Comparison of ENCODE assay signal across 8 cellular contexts in the genomic region with DNA sequence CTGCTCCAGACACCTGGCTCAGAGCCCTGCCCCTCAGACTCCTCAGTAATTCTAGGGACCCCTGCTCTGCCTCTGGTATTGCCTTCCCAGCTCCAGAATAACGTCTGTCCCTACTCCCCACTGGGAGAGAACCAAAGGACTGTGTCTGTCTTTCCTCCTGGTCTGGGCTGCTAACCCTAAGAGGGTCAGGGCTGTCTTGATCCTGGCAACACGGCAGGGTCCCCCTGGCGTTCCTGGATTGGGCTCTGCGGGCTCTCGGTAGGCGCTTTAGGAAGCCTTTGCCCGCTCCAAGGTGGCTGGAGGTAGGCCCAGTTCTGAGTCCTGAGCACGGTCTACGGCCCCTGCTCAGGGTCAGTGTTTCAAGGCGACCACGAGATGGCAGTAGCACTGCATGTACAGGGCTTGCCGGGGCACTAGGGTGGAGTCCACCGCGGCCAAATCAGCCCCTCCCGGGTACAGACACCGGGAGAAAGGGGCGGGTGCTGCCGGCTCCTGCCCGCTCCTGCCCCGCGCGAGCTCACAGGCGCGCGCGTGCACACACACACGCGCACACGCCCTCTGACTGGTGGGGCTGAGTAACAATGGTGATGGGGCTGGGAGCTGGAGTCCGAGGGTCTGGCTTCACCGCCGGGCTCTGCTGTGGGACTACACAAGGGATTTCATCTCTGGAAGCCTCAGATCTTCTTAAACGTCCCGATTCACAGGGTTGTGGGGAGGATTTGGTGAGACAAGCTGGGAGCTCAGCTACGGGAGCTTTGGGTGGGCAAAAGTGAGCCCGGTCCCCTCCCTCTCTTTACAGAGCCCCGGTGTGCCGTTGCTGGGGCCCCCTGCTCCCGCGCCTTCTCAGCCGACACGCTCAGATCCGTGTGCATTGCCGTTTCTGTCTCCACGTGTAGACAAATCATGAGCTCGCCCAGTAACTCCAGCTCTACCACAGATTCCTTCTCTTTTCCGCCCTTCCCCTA. TPM values are rescaled to one million over a fixed set of nuclear protein-coding genes. Genes with fewer than 3 reads are reported as not detected.
DNase-seq lines count a peak whose midpoint lies in the region; ATAC-seq lines count a peak whose summit lies in the region.

No MANE protein-coding gene starts in this region.

- ATAC-seq in GM19043 (IDR thresholded peaks at IDR 0.05; ENCODE audit: low read depth, unreplicated experiment) = peak; percentile 70
- peak; percentile 79 for ATAC-seq in HG03439 (IDR thresholded peaks at IDR 0.05; ENCODE audit: unreplicated experiment)
- ATAC-seq in left colon = peak; percentile 91

- DNase-seq in AG20443 (ENCODE audit: low spot score) (peak; percentile 96), NCI-H510A (lab: John Stamatoyannopoulos, UW) (peak; percentile 76), left colon (peak; percentile 87 to 95)
- peak; percentile 81 to 83 for DNase-seq in activated CD4-positive, alpha-beta T cell treated with anti-CD3 and anti-CD28 coated beads for 4 hours
- peak; percentile 62 to 81 (median 72) for DNase-seq in stimulated activated CD4-positive, alpha-beta T cell treated with anti-CD3 and anti-CD28 coated beads, Interleukin-1b, Interleukin-23, amount 100 ng/mL, for 24 hours (ENCODE audit: low read depth in 4 of 4, low spot score in 1 of 4)

- H3K27ac ChIP-seq in cingulate gyrus (ENCODE audit: low read depth, low read length) = peak overlapping the region; percentile 54

- intact Hi-C loops in left colon (cut with DNase I, micrococcal nuclease) = no loop called here

RNA-seq across cellular contexts. Expression of a gene that starts 30.1 kb away (rescaled TPM):
- total RNA-seq in left colon = 10 to 100 TPM; 29.5 to 52.3 TPM

RNA-seq across cellular contexts. Expression of a gene that starts 49.1 kb away (rescaled TPM):
- total RNA-seq in left colon = 10 to 100 TPM; 17.2 to 32.0 TPM

RNA-seq across cellular contexts. Expression of a gene that starts 51.1 kb away (rescaled TPM):
- total RNA-seq in left colon = 10 to 100 TPM; 62.4 to 63.2 TPM

Comparison
In these comparisons a context has a peak if more than half of its experiments do, and no peak if none do; other contexts are left out.
1. Peak in every context shown above with its lines: DNase-seq, ATAC-seq and H3K27ac ChIP-seq.